In the genomic region with DNA sequence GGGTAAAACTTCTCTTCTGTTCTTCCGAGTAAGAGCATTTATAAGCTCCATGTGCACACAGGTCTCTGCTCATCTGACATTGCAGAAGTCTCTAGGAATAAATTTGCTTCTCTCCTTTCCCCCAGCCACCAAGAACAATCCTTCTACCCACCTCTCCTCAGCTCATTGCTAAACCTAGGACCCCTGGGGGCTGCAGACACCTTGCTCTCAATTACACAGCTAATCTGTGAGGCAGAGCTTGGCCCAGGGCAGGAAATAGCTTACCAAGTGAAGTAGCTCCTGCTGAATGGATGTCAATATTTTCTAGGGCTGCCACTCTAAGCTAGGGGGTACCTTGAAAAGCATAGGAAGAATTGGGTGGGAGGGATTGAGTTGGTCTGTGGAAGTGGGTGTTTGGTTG, we compare ENCODE assay signal across 21 cellular contexts. TPM values are rescaled to one million over a fixed set of nuclear protein-coding genes. Genes with fewer than 3 reads are reported as not detected.
DNase-seq lines count a peak whose midpoint lies in the region; ATAC-seq and TF ChIP-seq lines count a peak whose summit lies in the region.
"Had no signal": no experiment of that assay in that cellular context is flagged by ENCODE, and none has a peak within 500 bp of the region (broad histone marks: within the 10 kb centered on the region; RNA-seq: fewer than 3 reads in every experiment).

No MANE protein-coding gene starts in this region.

- H3K4me1 ChIP-seq in CD8-positive, alpha-beta memory T cell (ENCODE audit: insufficient read depth, low read length) = peaks cover 13% of the 10 kb centered on the region
- H3K4me1 ChIP-seq in lower lobe of right lung = peaks cover 31% of the 10 kb centered on the region

- POLR2A ChIA-PET in CD8-positive, alpha-beta memory T cell (lab: Charles Lee) = no interaction called here

- no peaks in the 10 kb centered on the region for H3K9me3 Mint-ChIP-seq in T-helper 2 cell treated with Interferon-gamma antibody and Interleukin-4, amounts not matched to agents 5 μg/mL and 100 μg/mL, for 36 hours
- H3K9me3 Mint-ChIP-seq in CD8-positive, alpha-beta memory T cell = no peaks in the 10 kb centered on the region
- H3K9me3 Mint-ChIP-seq in central memory CD8-positive, alpha-beta T cell = no peaks in the 10 kb centered on the region
- no peaks in the 10 kb centered on the region for H3K9me3 Mint-ChIP-seq in osteocyte (ENCODE audit: unreplicated experiment)
- H3K9me3 Mint-ChIP-seq: neural progenitor cell had no signal

- TF ChIP-seq CTCF in osteocyte (IDR thresholded peaks at IDR 0.05) (no peak), lower lobe of right lung (IDR thresholded peaks at IDR 0.05) (no peak)

- H3K36me3 Mint-ChIP-seq in T-helper 2 cell treated with Interferon-gamma antibody and Interleukin-4, amounts not matched to agents 5 μg/mL and 100 μg/mL, for 36 hours (ENCODE audit: low read depth) = peaks cover 17% of the 10 kb centered on the region
- H3K36me3 Mint-ChIP-seq in CD8-positive, alpha-beta memory T cell = peaks cover 0 to 42% (median 4%) of the 10 kb centered on the region in 3 donors
- peaks cover 26% of the 10 kb centered on the region for H3K36me3 Mint-ChIP-seq in central memory CD8-positive, alpha-beta T cell (ENCODE audit: insufficient read depth)
- H3K36me3 Mint-ChIP-seq in osteocyte (ENCODE audit: unreplicated experiment) = no peaks in the 10 kb centered on the region

- CTCF ChIA-PET in CD8-positive, alpha-beta memory T cell (lab: Charles Lee) = interaction anchor here (1.0 to 4.2 kb wide), 8 partner anchors 10 to 153 kb away, joined by 3 to 45 read pairs (median 4); no protein-coding TSS in a partner anchor

- no peaks in the 10 kb centered on the region for H3K27me3 Mint-ChIP-seq in T-helper 2 cell treated with Interferon-gamma antibody and Interleukin-4, amounts not matched to agents 5 μg/mL and 100 μg/mL, for 36 hours (ENCODE audit: low read depth)
- H3K27me3 Mint-ChIP-seq in CD8-positive, alpha-beta memory T cell = no peaks in the 10 kb centered on the region
- no peaks in the 10 kb centered on the region for H3K27me3 Mint-ChIP-seq in central memory CD8-positive, alpha-beta T cell
- H3K27me3 Mint-ChIP-seq in osteocyte (ENCODE audit: unreplicated experiment) = no peaks in the 10 kb centered on the region

- peak overlapping the region; percentile 26 for H3K27ac Mint-ChIP-seq in T-helper 2 cell treated with Interferon-gamma antibody and Interleukin-4, amounts not matched to agents 5 μg/mL and 100 μg/mL, for 36 hours
- peak overlapping the region; percentile 11 to 91 (median 67) for H3K27ac Mint-ChIP-seq in CD8-positive, alpha-beta memory T cell
- peak overlapping the region; percentile 60 for H3K27ac Mint-ChIP-seq in central memory CD8-positive, alpha-beta T cell (ENCODE audit: low read depth)
- H3K27ac Mint-ChIP-seq in osteocyte (ENCODE audit: unreplicated experiment) = peak overlapping the region; percentile 38

- peaks cover 19% of the 10 kb centered on the region for H3K4me1 Mint-ChIP-seq in T-helper 2 cell treated with Interferon-gamma antibody and Interleukin-4, amounts not matched to agents 5 μg/mL and 100 μg/mL, for 36 hours (ENCODE audit: low read depth)
- peaks cover 43 to 73% (median 62%) of the 10 kb centered on the region in 3 donors for H3K4me1 Mint-ChIP-seq in CD8-positive, alpha-beta memory T cell
- H3K4me1 Mint-ChIP-seq in central memory CD8-positive, alpha-beta T cell = peaks cover 59% of the 10 kb centered on the region
- peaks cover 38% of the 10 kb centered on the region for H3K4me1 Mint-ChIP-seq in osteocyte (ENCODE audit: unreplicated experiment)

- no peaks in the 10 kb centered on the region for H3K27me3 ChIP-seq in CD8-positive, alpha-beta memory T cell (ENCODE audit: insufficient read depth, low read length, poor library complexity, severe bottlenecking)
- no peaks in the 10 kb centered on the region for H3K27me3 ChIP-seq in lower lobe of right lung (ENCODE audit: low read depth)
- H3K27me3 ChIP-seq: heart right ventricle, left lung, neural progenitor cell, thyroid gland had no signal

- ATAC-seq in central memory CD8-positive, alpha-beta T cell (replicated peaks; ENCODE audit: extremely low read depth, poor library complexity, severe bottlenecking) = no peak
- no peak for ATAC-seq in lower lobe of right lung
- ATAC-seq: heart right ventricle, left lung, Right ventricle myocardium inferior had no signal

- H3K9me3 ChIP-seq in CD8-positive, alpha-beta memory T cell (ENCODE audit: low read length) = no peaks in the 10 kb centered on the region
- H3K9me3 ChIP-seq in lower lobe of right lung = no peaks in the 10 kb centered on the region
- H3K9me3 ChIP-seq: heart right ventricle, left lung, thyroid gland had no signal

- H3K27ac ChIP-seq in CD8-positive, alpha-beta memory T cell (ENCODE audit: low read depth, low read length) = no peak overlapping the region
- no peak overlapping the region for H3K27ac ChIP-seq in lower lobe of right lung
- H3K27ac ChIP-seq: GM23248, heart right ventricle, left lung, neural progenitor cell had no signal

- DNase-seq in T-helper 2 cell treated with Interferon-gamma antibody and Interleukin-4, amounts not matched to agents 5 μg/mL and 100 μg/mL, for 36 hours (ENCODE audit: low spot score) = no peak
- no peak for DNase-seq in T-helper 2 cell
- no peak for DNase-seq in CD8-positive, alpha-beta memory T cell
- no peak for DNase-seq in central memory CD8-positive, alpha-beta T cell (ENCODE audit: low spot score in 2 of 2)
- DNase-seq in osteocyte (ENCODE audit: extremely low spot score, unreplicated experiment) = no peak
- no peak for DNase-seq in lower lobe of right lung
- no peak for DNase-seq in SKM-1 (lab: John Stamatoyannopoulos, UW; ENCODE audit: unreplicated experiment)
- no peak for DNase-seq in NCI-H1930 (lab: John Stamatoyannopoulos, UW)
- DNase-seq: activated CD4-positive, alpha-beta T cell treated with anti-CD3 and anti-CD28 coated beads for 48 hours; activated naive CD4-positive, alpha-beta T cell; aorta; GM23248; heart right ventricle; left lung; NCI-H1105 treated with DMSO at 0.1 percent for 48 hours; NCI-H2081; NCI-H446; SW 1271; thyroid gland had no signal

- H3K36me3 ChIP-seq in CD8-positive, alpha-beta memory T cell (ENCODE audit: insufficient read depth, low read length) = peaks cover 7% of the 10 kb centered on the region
- H3K36me3 ChIP-seq in lower lobe of right lung = peaks cover 35% of the 10 kb centered on the region
- H3K36me3 ChIP-seq: neural progenitor cell had no signal

- no peak overlapping the region for H3K4me3 ChIP-seq in CD8-positive, alpha-beta memory T cell (ENCODE audit: low read length)
- no peak overlapping the region for H3K4me3 ChIP-seq in lower lobe of right lung
- H3K4me3 ChIP-seq: GM23248, heart right ventricle, left lung, neural progenitor cell, thyroid gland had no signal

- intact Hi-C loops in lower lobe of right lung (cut with DNase I) = loop anchor here (10.0 kb wide), 1 partner anchor 133 kb away; no protein-coding TSS in a partner anchor

- H3K4me3 Mint-ChIP-seq in T-helper 2 cell treated with Interferon-gamma antibody and Interleukin-4, amounts not matched to agents 5 μg/mL and 100 μg/mL, for 36 hours = no peak overlapping the region
- H3K4me3 Mint-ChIP-seq in CD8-positive, alpha-beta memory T cell = no peak overlapping the region
- no peak overlapping the region for H3K4me3 Mint-ChIP-seq in central memory CD8-positive, alpha-beta T cell
- no peak overlapping the region for H3K4me3 Mint-ChIP-seq in osteocyte (ENCODE audit: unreplicated experiment)
- H3K4me3 Mint-ChIP-seq: neural progenitor cell had no signal

RNA-seq across cellular contexts. Expression of gene EIF2S2, which starts 44.0 kb away (rescaled TPM):
- 100 to 1,000 TPM; 128 to 130 TPM for total RNA-seq in CD8-positive, alpha-beta memory T cell
- polyA plus RNA-seq in CD8-positive, alpha-beta memory T cell = 24.2 TPM
- total RNA-seq in osteocyte (87.9 and 90.6 TPM in 2 replicates), lower lobe of right lung (50.3 TPM)
